Comparison of ENCODE assay signal across 2 cellular contexts in the genomic region with DNA sequence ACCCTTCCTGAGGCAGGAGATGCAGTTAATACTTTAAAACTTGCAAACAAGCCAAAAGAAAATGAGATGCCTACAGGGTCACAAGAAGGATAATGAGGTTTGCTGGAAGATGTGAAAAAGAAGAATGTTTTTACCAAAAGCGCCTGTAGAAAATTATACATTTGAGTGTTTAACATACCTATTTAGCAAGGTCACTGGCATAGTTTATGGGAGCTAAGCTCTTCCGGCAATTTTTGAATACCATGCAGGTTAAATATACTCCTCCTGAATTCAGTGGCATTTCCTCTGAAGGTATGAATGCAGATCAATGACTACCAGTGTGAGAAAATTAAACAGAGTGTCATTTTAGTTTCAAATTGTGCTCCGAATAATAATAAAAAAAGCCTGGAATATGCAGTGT.
TF ChIP-seq lines count a peak whose summit lies in the region.

No MANE protein-coding gene starts in this region.

TF ChIP-seq in HepG2, 621 proteins besides CTCF, POLR2A, EP300 and RAD21:
- TF ChIP-seq ZBTB42 (CRISPR knock-in tag; IDR thresholded peaks at IDR 0.05), result no peak
- TF ChIP-seq, protein P1, sequence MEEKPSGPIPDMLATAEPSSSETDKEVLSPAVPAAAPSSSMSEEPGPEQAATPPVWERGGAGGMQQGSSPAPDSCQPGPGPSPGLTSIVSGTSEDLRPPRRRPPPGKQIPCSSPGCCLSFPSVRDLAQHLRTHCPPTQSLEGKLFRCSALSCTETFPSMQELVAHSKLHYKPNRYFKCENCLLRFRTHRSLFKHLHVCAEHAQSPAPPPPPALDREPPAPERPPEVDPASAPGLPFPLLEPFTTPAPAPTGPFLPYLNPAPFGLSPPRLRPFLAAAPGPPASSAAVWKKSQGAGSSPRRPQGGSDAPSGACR (CRISPR knock-in tag; IDR thresholded peaks at IDR 0.05), result no peak
- no peak for TF ChIP-seq ONECUT2 (CRISPR knock-in tag; IDR thresholded peaks at IDR 0.05)
- TF ChIP-seq, protein P2, sequence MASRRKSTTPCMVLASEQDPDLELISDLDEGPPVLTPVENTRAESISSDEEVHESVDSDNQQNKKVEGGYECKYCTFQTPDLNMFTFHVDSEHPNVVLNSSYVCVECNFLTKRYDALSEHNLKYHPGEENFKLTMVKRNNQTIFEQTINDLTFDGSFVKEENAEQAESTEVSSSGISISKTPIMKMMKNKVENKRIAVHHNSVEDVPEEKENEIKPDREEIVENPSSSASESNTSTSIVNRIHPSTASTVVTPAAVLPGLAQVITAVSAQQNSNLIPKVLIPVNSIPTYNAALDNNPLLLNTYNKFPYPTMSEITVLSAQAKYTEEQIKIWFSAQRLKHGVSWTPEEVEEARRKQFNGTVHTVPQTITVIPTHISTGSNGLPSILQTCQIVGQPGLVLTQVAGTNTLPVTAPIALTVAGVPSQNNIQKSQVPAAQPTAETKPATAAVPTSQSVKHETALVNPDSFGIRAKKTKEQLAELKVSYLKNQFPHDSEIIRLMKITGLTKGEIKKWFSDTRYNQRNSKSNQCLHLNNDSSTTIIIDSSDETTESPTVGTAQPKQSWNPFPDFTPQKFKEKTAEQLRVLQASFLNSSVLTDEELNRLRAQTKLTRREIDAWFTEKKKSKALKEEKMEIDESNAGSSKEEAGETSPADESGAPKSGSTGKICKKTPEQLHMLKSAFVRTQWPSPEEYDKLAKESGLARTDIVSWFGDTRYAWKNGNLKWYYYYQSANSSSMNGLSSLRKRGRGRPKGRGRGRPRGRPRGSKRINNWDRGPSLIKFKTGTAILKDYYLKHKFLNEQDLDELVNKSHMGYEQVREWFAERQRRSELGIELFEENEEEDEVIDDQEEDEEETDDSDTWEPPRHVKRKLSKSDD (CRISPR knock-in tag; IDR thresholded peaks at IDR 0.05; ENCODE audit: low read depth), result no peak

TF ChIP-seq in SK-N-SH, 30 proteins besides CTCF, POLR2A, EP300 and RAD21:
- peak; percentile 18; the same call in 1 of the 2 replicates for TF ChIP-seq TCF12 (IDR thresholded peaks at IDR 0.05)
- TF ChIP-seq GATA2 (CRISPR knock-in tag; IDR thresholded peaks at IDR 0.05), result no peak
